Comparison of ENCODE assay signal across 10 cellular contexts in the genomic region with DNA sequence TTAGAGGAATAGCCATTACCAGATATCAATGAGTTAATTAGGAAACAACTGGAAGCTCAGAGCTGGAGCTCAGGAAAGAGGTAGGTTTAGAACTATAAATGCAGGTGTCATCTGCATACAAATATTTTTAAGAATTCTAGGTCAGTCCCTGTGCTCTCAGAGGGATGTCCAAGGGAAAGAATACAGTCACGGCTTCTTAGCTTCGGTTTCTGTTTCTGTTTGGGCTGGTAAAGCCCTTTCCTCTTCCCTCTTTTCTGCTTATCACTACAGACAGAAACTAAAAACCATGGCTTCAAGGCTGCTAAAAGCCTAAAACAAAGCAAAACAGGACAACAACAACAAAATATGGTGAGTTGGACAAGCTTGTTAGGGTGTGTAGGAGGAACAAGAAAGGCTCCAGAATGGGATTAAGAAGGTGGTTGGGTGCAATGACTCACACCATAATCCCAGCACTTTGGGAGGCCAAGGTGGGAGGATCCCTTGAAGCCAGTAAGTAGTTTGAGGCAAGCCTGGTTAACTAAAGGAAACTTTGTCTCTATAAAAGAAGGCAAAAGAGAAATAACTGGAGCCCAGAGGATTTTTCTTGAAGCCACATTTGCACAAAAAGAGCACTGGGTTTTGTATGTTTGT.
DNase-seq lines count a peak whose midpoint lies in the region; ATAC-seq lines count a peak whose summit lies in the region.
"Had no signal": no experiment of that assay in that cellular context is flagged by ENCODE, and none has a peak within 500 bp of the region (broad histone marks: within the 10 kb centered on the region; RNA-seq: fewer than 3 reads in every experiment).

No MANE protein-coding gene starts in this region.

- H3K27me3 ChIP-seq in Karpas-422 (ENCODE audit: low read length), result no peaks in the 10 kb centered on the region
- H3K27me3 ChIP-seq: suprapubic skin had no signal

- H3K9me2 ChIP-seq in Karpas-422 (replicated peaks; ENCODE audit: insufficient read depth, low read length), result no peaks in the 10 kb centered on the region

- peak overlapping the region; percentile 5; the same call in 1 of the 2 replicates for H3K4me3 ChIP-seq in Karpas-422 (ENCODE audit: low read length)
- H3K4me3 ChIP-seq in mesodermal cell (ENCODE audit: extremely low read depth, insufficient read depth, low read length, poor library complexity, severe bottlenecking), result no peak overlapping the region
- H3K4me3 ChIP-seq: suprapubic skin had no signal

- H3K4me2 ChIP-seq in Karpas-422 (ENCODE audit: low read depth, low read length, poor library complexity, severe bottlenecking), result peak overlapping the region; percentile 38

- no peaks in the 10 kb centered on the region for H3K79me2 ChIP-seq in Karpas-422 (ENCODE audit: low read length)

- peak; percentile 96 for ATAC-seq in HG02571 (IDR thresholded peaks at IDR 0.05; ENCODE audit: unreplicated experiment)

- H3K9ac ChIP-seq in Karpas-422 (ENCODE audit: low read length), result peak overlapping the region; percentile 12; the same call in 1 of the 2 replicates

- H3K36me3 ChIP-seq in Karpas-422 (ENCODE audit: insufficient read depth, low read length) (no peaks in the 10 kb centered on the region), mesodermal cell (ENCODE audit: control insufficient read depth, insufficient read depth, low read length) (no peaks in the 10 kb centered on the region)
- H3K36me3 ChIP-seq: suprapubic skin had no signal

- WGBS in mesodermal cell (ENCODE audit: insufficient coverage in 2 of 2), 2 experiments, result 79% methylated on average over 2 of the region's 2 CpGs; no CpG with 5 or more reads in 1 of the 2 experiments

- H3K27ac ChIP-seq in Karpas-422 (ENCODE audit: low read length) (no peak overlapping the region), mesodermal cell (ENCODE audit: low read depth, low read length, severe bottlenecking) (peak overlapping the region; percentile 42)
- H3K27ac ChIP-seq: 22Rv1, suprapubic skin had no signal

- H3K4me1 ChIP-seq in Karpas-422 (ENCODE audit: low read length), result peaks cover 4% of the 10 kb centered on the region
- H3K4me1 ChIP-seq in mesodermal cell (ENCODE audit: control insufficient read depth, insufficient read depth, low read length, poor library complexity, severe bottlenecking), result peaks cover 7% of the 10 kb centered on the region
- H3K4me1 ChIP-seq: suprapubic skin had no signal

- no peak overlapping the region for H2AFZ ChIP-seq in Karpas-422 (ENCODE audit: low read length)

- no peaks in the 10 kb centered on the region for H4K20me1 ChIP-seq in Karpas-422 (ENCODE audit: insufficient read depth, low read depth, low read length)

- DNase-seq in NCI-H82 (lab: John Stamatoyannopoulos, UW) (peak; percentile 22), NCI-H82 treated with DMSO at 0.1 percent for 48 hours (lab: John Stamatoyannopoulos, UW; ENCODE audit: unreplicated experiment) (no peak), Karpas-422 (no peak), NCI-H1436 (lab: John Stamatoyannopoulos, UW) (no peak), NCI-H510A (lab: John Stamatoyannopoulos, UW) (no peak), COLO668 (lab: John Stamatoyannopoulos, UW; ENCODE audit: unreplicated experiment) (no peak)

- H3K9me3 ChIP-seq in Karpas-422 (ENCODE audit: low read length) (no peaks in the 10 kb centered on the region), mesodermal cell (ENCODE audit: control insufficient read depth, low read length) (no peaks in the 10 kb centered on the region)
- H3K9me3 ChIP-seq: suprapubic skin had no signal
